In genomic region chr1:115322631-115323030, GRCh38 we compare ENCODE assay signal across 26 cellular contexts. TPM values are rescaled to one million over a fixed set of nuclear protein-coding genes. Genes with fewer than 3 reads are reported as not detected.
DNase-seq lines count a peak whose midpoint lies in the region; ATAC-seq, FAIRE-seq and TF ChIP-seq lines count a peak whose summit lies in the region.
"Had no signal": no experiment of that assay in that cellular context is flagged by ENCODE, and none has a peak within 500 bp of the region (broad histone marks: within the 10 kb centered on the region; RNA-seq: fewer than 3 reads in every experiment).

No MANE protein-coding gene starts in this region.

- 90 to 94% methylated on average over 3 of the region's 3 CpGs for WGBS in heart right ventricle, 2 donors

- TF ChIP-seq CTCF in left ventricle myocardium inferior (IDR thresholded peaks at IDR 0.05; ENCODE audit: borderline replicate concordance) (no peak), heart right ventricle (IDR thresholded peaks at IDR 0.05) (no peak), astrocyte (IDR thresholded peaks at IDR 0.05; ENCODE audit: insufficient read depth, low read depth, low read length) (no peak), coronary artery (IDR thresholded peaks at IDR 0.05) (no peak)

- H3K36me3 Mint-ChIP-seq in astrocyte (ENCODE audit: low read depth, unreplicated experiment), result peaks cover 7% of the 10 kb centered on the region
- H3K36me3 Mint-ChIP-seq: activated CD4-positive, alpha-beta memory T cell treated with anti-CD3 and anti-CD28 coated beads for 36 hours had no signal

- H3K4me1 ChIP-seq in left ventricle myocardium inferior (peaks cover 52% of the 10 kb centered on the region), heart right ventricle (peaks cover 0 to 36% (median 4%) of the 10 kb centered on the region in 9 donors), astrocyte (ENCODE audit: insufficient read depth, low read length) (peaks cover 29% of the 10 kb centered on the region)
- H3K4me1 ChIP-seq: BLaER1, lower lobe of right lung had no signal

- no peaks in the 10 kb centered on the region for H3K27me3 ChIP-seq in left ventricle myocardium inferior (ENCODE audit: low read depth)
- no peaks in the 10 kb centered on the region for H3K27me3 ChIP-seq in heart right ventricle
- H3K27me3 ChIP-seq in astrocyte (ENCODE audit: insufficient read depth, low read length), result no peaks in the 10 kb centered on the region
- H3K27me3 ChIP-seq: BLaER1 had no signal

- H3K4me3 Mint-ChIP-seq in astrocyte (ENCODE audit: unreplicated experiment), result no peak overlapping the region
- H3K4me3 Mint-ChIP-seq: activated CD4-positive, alpha-beta memory T cell treated with anti-CD3 and anti-CD28 coated beads for 36 hours had no signal

- intact Hi-C loops in left ventricle myocardium inferior (cut with micrococcal nuclease), result no loop called here
- intact Hi-C loops in heart right ventricle (cut with DNase I), result loop anchor here in 1 of 10 donors (10.0 kb wide), 1 partner anchor 58 kb away; no protein-coding TSS in a partner anchor

- peaks cover 3% of the 10 kb centered on the region for H3K9me3 Mint-ChIP-seq in astrocyte (ENCODE audit: unreplicated experiment)
- H3K9me3 Mint-ChIP-seq: activated CD4-positive, alpha-beta memory T cell treated with anti-CD3 and anti-CD28 coated beads for 36 hours had no signal

- H3K9me3 ChIP-seq in left ventricle myocardium inferior (replicated peaks), result no peaks in the 10 kb centered on the region
- H3K9me3 ChIP-seq in heart right ventricle, result no peaks in the 10 kb centered on the region
- H3K9me3 ChIP-seq in astrocyte (ENCODE audit: insufficient read depth, low read depth, low read length), result no peaks in the 10 kb centered on the region
- H3K9me3 ChIP-seq: BLaER1, lower lobe of right lung had no signal

- ATAC-seq in heart right ventricle (no peak), HG03354 (IDR thresholded peaks at IDR 0.05; ENCODE audit: poor library complexity, severe bottlenecking, unreplicated experiment) (no peak)
- ATAC-seq: K562, lower lobe of right lung had no signal

- no peak for FAIRE-seq in astrocyte (lab: Jason Lieb, UNC)
- FAIRE-seq: endothelial cell of umbilical vein, H1, islet of Langerhans, K562 had no signal

- H3K9ac ChIP-seq in astrocyte (ENCODE audit: low read length), result no peak overlapping the region
- H3K9ac ChIP-seq: BLaER1 had no signal

- DNase-seq in left ventricle myocardium inferior (no peak), heart right ventricle (no peak), astrocyte (ENCODE audit: low read depth) (peak; percentile 65), iris pigment epithelial cell (ENCODE audit: low read depth) (peak; percentile 75), coronary artery (ENCODE audit: low spot score) (no peak), NCI-H2171 (lab: John Stamatoyannopoulos, UW) (no peak), NCI-H1417 treated with DMSO at 0.1 percent for 48 hours (lab: John Stamatoyannopoulos, UW) (no peak)
- DNase-seq: 8988T; activated CD4-positive, alpha-beta memory T cell treated with anti-CD3 and anti-CD28 coated beads for 36 hours; activated CD4-positive, CD25-positive, alpha-beta regulatory T cell; activated gamma-delta T cell; amniotic stem cell; dorsolateral prefrontal cortex; hippocampal formation; lower lobe of right lung; NCI-H146; NCI-H526 treated with DMSO at 0.1 percent for 48 hours; stimulated activated CD4-positive, alpha-beta T cell treated with anti-CD3 and anti-CD28 coated beads, Interleukin-4, amount 100 ng/mL, for 24 hours; stimulated activated naive CD4-positive, alpha-beta T cell treated with Interleukin-2 at 50 U/mL for 16 hours; T1000 had no signal

- no peaks in the 10 kb centered on the region for H4K20me1 ChIP-seq in astrocyte (ENCODE audit: insufficient read depth, low read length)
- H4K20me1 ChIP-seq: BLaER1 had no signal

- H3K27me3 Mint-ChIP-seq in astrocyte (ENCODE audit: low read depth, unreplicated experiment), result no peaks in the 10 kb centered on the region

- H3K27ac ChIP-seq in left ventricle myocardium inferior (replicated peaks) (peak overlapping the region; percentile 32), heart right ventricle (peak overlapping the region in 1 of 10 donors; percentile 24), astrocyte (ENCODE audit: low read depth, low read length) (peak overlapping the region; percentile 41), coronary artery (no peak overlapping the region)
- H3K27ac ChIP-seq: BLaER1, dorsolateral prefrontal cortex, lower lobe of right lung had no signal

- H3K79me2 ChIP-seq in astrocyte (ENCODE audit: insufficient read depth, low read length), result peaks cover 27% of the 10 kb centered on the region

- no peak overlapping the region for H2AFZ ChIP-seq in astrocyte (ENCODE audit: low read depth, low read length)

- peaks cover 54% of the 10 kb centered on the region for H3K4me1 Mint-ChIP-seq in astrocyte (ENCODE audit: low read depth, unreplicated experiment)

- peak overlapping the region; percentile 10 for H3K4me2 ChIP-seq in astrocyte (ENCODE audit: low read length)
- H3K4me2 ChIP-seq: BLaER1 had no signal

- H3K36me3 ChIP-seq in left ventricle myocardium inferior, result no peaks in the 10 kb centered on the region
- H3K36me3 ChIP-seq in heart right ventricle, result no peaks in the 10 kb centered on the region
- no peaks in the 10 kb centered on the region for H3K36me3 ChIP-seq in astrocyte (ENCODE audit: insufficient read depth, low read length)
- H3K36me3 ChIP-seq: BLaER1, lower lobe of right lung had no signal

- peak overlapping the region; percentile 95 for H3K27ac Mint-ChIP-seq in astrocyte (ENCODE audit: unreplicated experiment)
- H3K27ac Mint-ChIP-seq: activated CD4-positive, alpha-beta memory T cell treated with anti-CD3 and anti-CD28 coated beads for 36 hours had no signal

- H3K4me3 ChIP-seq in left ventricle myocardium inferior (no peak overlapping the region), heart right ventricle (no peak overlapping the region), astrocyte (ENCODE audit: insufficient read depth, low read depth, low read length) (no peak overlapping the region), coronary artery (no peak overlapping the region)
- H3K4me3 ChIP-seq: BLaER1, dorsolateral prefrontal cortex, K562, lower lobe of right lung had no signal

RNA-seq across cellular contexts. Expression of gene NGF, which starts 15.4 kb away (rescaled TPM):
- total RNA-seq in left ventricle myocardium inferior (5.3 TPM), heart right ventricle (1 to 10 TPM; 1.8 to 5.3 (median 2.9) TPM), astrocyte (12.5 and 12.9 TPM in 2 replicates)
- polyA plus RNA-seq in heart right ventricle, result 10 to 100 TPM in 1 of 2 donors, 1 to 10 TPM in 1; 5.9 to 21.6 TPM
- total RNA-seq: activated CD4-positive, alpha-beta memory T cell treated with anti-CD3 and anti-CD28 coated beads for 36 hours; endothelial cell of umbilical vein; H1; K562 had no signal
- polyA plus RNA-seq: endothelial cell of umbilical vein, K562 had no signal

Comparison
In these comparisons a context has a peak if more than half of its experiments do, and no peak if none do; other contexts are left out.
1. DNase-seq: peak in astrocyte (single experiment) and iris pigment epithelial cell (single experiment); none in left ventricle myocardium inferior (single experiment), heart right ventricle (0 of 2), coronary artery (single experiment), NCI-H2171 (single experiment) and NCI-H1417 treated with DMSO at 0.1 percent for 48 hours (single experiment).
2. H3K27ac ChIP-seq: peak in left ventricle myocardium inferior (single experiment) and astrocyte (single experiment); none in coronary artery (0 of 2).